22 cellular contexts compared by ENCODE assay signal in genomic region chr3:17154941-17155340, GRCh38.
DNase-seq lines count a peak whose midpoint lies in the region; ATAC-seq, FAIRE-seq and TF ChIP-seq lines count a peak whose summit lies in the region.
"Had no signal": no experiment of that assay in that cellular context is flagged by ENCODE, and none has a peak within 500 bp of the region (broad histone marks: within the 10 kb centered on the region; RNA-seq: fewer than 3 reads in every experiment).

No MANE protein-coding gene starts in this region.

- peaks cover 11% of the 10 kb centered on the region for H3K9me3 Mint-ChIP-seq in endodermal cell

- FAIRE-seq in small intestine (lab: Jason Lieb, UNC) (no peak), H54 (lab: Jason Lieb, UNC) (no peak)
- FAIRE-seq: GM12891 had no signal

- peaks cover 41% of the 10 kb centered on the region for H3K9me3 ChIP-seq in left ventricle myocardium inferior (replicated peaks)
- peaks cover 7% of the 10 kb centered on the region for H3K9me3 ChIP-seq in KOPT-K1 (ENCODE audit: insufficient read depth, low read length, poor library complexity, severe bottlenecking)
- H3K9me3 ChIP-seq in small intestine (ENCODE audit: control insufficient read depth, low read depth), result no peaks in the 10 kb centered on the region
- peaks cover 10% of the 10 kb centered on the region for H3K9me3 ChIP-seq in endodermal cell (ENCODE audit: control insufficient read depth, low read length)
- H3K9me3 ChIP-seq: HAP-1 had no signal

- 77 to 93% (median 88%) methylated on average over 10 of the region's 10 CpGs for WGBS in small intestine, 3 donors
- 95 to 100% methylated on average over 2 to 10 of the region's 10 CpGs for WGBS in endodermal cell (ENCODE audit: insufficient coverage in 1 of 2, insufficient read length in 1 of 2), 2 experiments

- H3K4me3 Mint-ChIP-seq in endodermal cell, result no peak overlapping the region
- H3K4me3 Mint-ChIP-seq: CD4-positive, alpha-beta T cell had no signal

- H3K4me1 Mint-ChIP-seq in endodermal cell, result no peaks in the 10 kb centered on the region

- no peaks in the 10 kb centered on the region for H3K27me3 Mint-ChIP-seq in endodermal cell (ENCODE audit: insufficient read depth)
- H3K27me3 Mint-ChIP-seq: CD4-positive, alpha-beta T cell had no signal

- no peak for TF ChIP-seq POLR2A in H54 (IDR thresholded peaks at IDR 0.05; ENCODE audit: low read depth, low read length)

- no peak for TF ChIP-seq CTCF in left ventricle myocardium inferior (IDR thresholded peaks at IDR 0.05; ENCODE audit: borderline replicate concordance)
- no peak for TF ChIP-seq CTCF in choroid plexus epithelial cell (conservative IDR thresholded peaks at IDR 0.05; ENCODE audit: low read depth, low read length)
- TF ChIP-seq CTCF in endodermal cell (conservative IDR thresholded peaks at IDR 0.05), result no peak

- DNase-seq in left ventricle myocardium inferior (no peak), left ventricle myocardium superior (no peak), choroid plexus epithelial cell (ENCODE audit: low read depth) (peak; percentile 21), small intestine (peak; percentile 30), RPMI8226 (no peak), endodermal cell (no peak), H54 (ENCODE audit: insufficient read length, low spot score) (no peak)
- DNase-seq: CD4-positive, alpha-beta T cell; MM.1S; NCI-H1092 treated with DMSO at 0.1 percent for 48 hours; NCI-H1436 treated with DMSO at 0.1 percent for 48 hours; NCI-H1930; NCI-H226; NCI-H510A treated with DMSO at 0.1 percent for 48 hours; NCI-H748 treated with DMSO at 0.1 percent for 48 hours; PC-9; SIG-M5 had no signal

- ATAC-seq in left ventricle myocardium superior, result no peak

- H3K36me3 ChIP-seq in left ventricle myocardium inferior, result peaks cover 62% of the 10 kb centered on the region
- peaks cover 49% of the 10 kb centered on the region; the same call in 1 of the 2 replicates for H3K36me3 ChIP-seq in KOPT-K1 (ENCODE audit: insufficient read depth, low read length)
- peaks cover 0 to 6% of the 10 kb centered on the region in 2 donors for H3K36me3 ChIP-seq in small intestine (ENCODE audit: control insufficient read depth in 2 of 2, insufficient read depth in 2 of 2, low read length in 2 of 2)
- H3K36me3 ChIP-seq in endodermal cell (ENCODE audit: control insufficient read depth, insufficient read depth, low read length), result peaks cover 8% of the 10 kb centered on the region
- H3K36me3 ChIP-seq: HAP-1 had no signal

- peaks cover 39% of the 10 kb centered on the region for H3K4me1 ChIP-seq in left ventricle myocardium inferior
- no peaks in the 10 kb centered on the region for H3K4me1 ChIP-seq in small intestine (ENCODE audit: control insufficient read depth in 2 of 2, insufficient read depth in 1 of 2, low read depth in 1 of 2, low read length in 1 of 2)
- H3K4me1 ChIP-seq in endodermal cell (ENCODE audit: control insufficient read depth, insufficient read depth, low read length), result no peaks in the 10 kb centered on the region
- H3K4me1 ChIP-seq: HAP-1 had no signal

- H3K36me3 Mint-ChIP-seq in endodermal cell (ENCODE audit: low read depth), result peaks cover 40% of the 10 kb centered on the region

- peak overlapping the region; percentile 93 for H3K27ac ChIP-seq in left ventricle myocardium inferior (replicated peaks)
- H3K27ac ChIP-seq in KOPT-K1 (ENCODE audit: low read depth, low read length, poor library complexity, severe bottlenecking), result peak overlapping the region; percentile 90
- H3K27ac ChIP-seq in small intestine (ENCODE audit: low read depth in 1 of 2, low read length in 1 of 2), result no peak overlapping the region
- no peak overlapping the region for H3K27ac ChIP-seq in endodermal cell (ENCODE audit: low read depth, low read length)
- H3K27ac ChIP-seq: BLaER1, PC-9, RWPE1 had no signal

- H3K27me3 ChIP-seq in left ventricle myocardium inferior (ENCODE audit: low read depth) (no peaks in the 10 kb centered on the region), small intestine (ENCODE audit: control insufficient read depth in 2 of 2, insufficient read depth in 2 of 2, low read length in 2 of 2) (no peaks in the 10 kb centered on the region), endodermal cell (ENCODE audit: control insufficient read depth, insufficient read depth, low read length, poor library complexity, severe bottlenecking) (no peaks in the 10 kb centered on the region)
- H3K27me3 ChIP-seq: BLaER1 had no signal

- no peak overlapping the region for H3K9ac ChIP-seq in endodermal cell (ENCODE audit: extremely low read depth, low read length, poor library complexity, severe bottlenecking)
- H3K9ac ChIP-seq: BLaER1 had no signal

- H3K4me3 ChIP-seq in left ventricle myocardium inferior, result no peak overlapping the region
- no peak overlapping the region for H3K4me3 ChIP-seq in choroid plexus epithelial cell (ENCODE audit: low read depth, low read length)
- no peak overlapping the region for H3K4me3 ChIP-seq in small intestine (ENCODE audit: low read depth in 1 of 2, low read length in 2 of 2)
- H3K4me3 ChIP-seq in endodermal cell (ENCODE audit: low read length), result no peak overlapping the region
- H3K4me3 ChIP-seq: BLaER1, HAP-1, PC-9 had no signal

- H3K27ac Mint-ChIP-seq in endodermal cell, result no peak overlapping the region
- H3K27ac Mint-ChIP-seq: CD4-positive, alpha-beta T cell had no signal

- intact Hi-C loops in left ventricle myocardium inferior (cut with micrococcal nuclease) (no loop called here), left ventricle myocardium superior (cut with micrococcal nuclease) (no loop called here)

Comparison
In these comparisons a context has a peak if more than half of its experiments do, and no peak if none do; other contexts are left out.
1. DNase-seq: peak in choroid plexus epithelial cell (single experiment) and small intestine (single experiment); none in left ventricle myocardium inferior (single experiment), left ventricle myocardium superior (single experiment), RPMI8226 (single experiment), endodermal cell (single experiment) and H54 (single experiment).
2. H3K27ac ChIP-seq: peak in left ventricle myocardium inferior (single experiment) and KOPT-K1 (single experiment); none in small intestine (0 of 2) and endodermal cell (single experiment).